ENCODE assay signal across 17 cellular contexts in genomic region chr18:63182247-63182771, GRCh38.
DNase-seq lines count a peak whose midpoint lies in the region; ATAC-seq, FAIRE-seq and TF ChIP-seq lines count a peak whose summit lies in the region.
"Had no signal": no experiment of that assay in that cellular context is flagged by ENCODE, and none has a peak within 500 bp of the region (broad histone marks: within the 10 kb centered on the region; RNA-seq: fewer than 3 reads in every experiment).

No MANE protein-coding gene starts in this region.

- H3K9me3 Mint-ChIP-seq in activated CD4-positive, alpha-beta T cell treated with anti-CD3 and anti-CD28 coated beads, Interleukin-2, amount 10 ng/mL, durations not matched to agents 7 days and 5 days: no peaks in the 10 kb centered on the region
- no peaks in the 10 kb centered on the region for H3K9me3 Mint-ChIP-seq in activated naive CD8-positive, alpha-beta T cell (ENCODE audit: low read depth)

- H3K27me3 Mint-ChIP-seq in activated CD4-positive, alpha-beta T cell treated with anti-CD3 and anti-CD28 coated beads, Interleukin-2, amount 10 ng/mL, durations not matched to agents 7 days and 5 days: no peaks in the 10 kb centered on the region
- H3K27me3 Mint-ChIP-seq in activated naive CD8-positive, alpha-beta T cell: no peaks in the 10 kb centered on the region

- in situ Hi-C loops in GM13976 (cut with MboI; ENCODE audit: low sequenced_read_pairs, unreplicated experiment): no loop called here

- no peak overlapping the region for H3K4me3 ChIP-seq in small intestine (ENCODE audit: low read depth in 1 of 2, low read length in 2 of 2)
- H3K4me3 ChIP-seq: A549, adrenal gland, coronary artery, pancreas had no signal

- no peaks in the 10 kb centered on the region for H3K36me3 ChIP-seq in small intestine (ENCODE audit: control insufficient read depth in 2 of 2, insufficient read depth in 2 of 2, low read length in 2 of 2)
- H3K36me3 ChIP-seq: adrenal gland, pancreas had no signal

- peak overlapping the region; percentile 71 for H3K27ac Mint-ChIP-seq in activated CD4-positive, alpha-beta T cell treated with anti-CD3 and anti-CD28 coated beads, Interleukin-2, amount 10 ng/mL, durations not matched to agents 7 days and 5 days
- peak overlapping the region; percentile 72 for H3K27ac Mint-ChIP-seq in activated naive CD8-positive, alpha-beta T cell

- peaks cover 57% of the 10 kb centered on the region for H3K4me1 Mint-ChIP-seq in activated CD4-positive, alpha-beta T cell treated with anti-CD3 and anti-CD28 coated beads, Interleukin-2, amount 10 ng/mL, durations not matched to agents 7 days and 5 days
- peaks cover 84% of the 10 kb centered on the region for H3K4me1 Mint-ChIP-seq in activated naive CD8-positive, alpha-beta T cell (ENCODE audit: low read depth)

- H3K4me1 ChIP-seq in small intestine (ENCODE audit: control insufficient read depth in 2 of 2, insufficient read depth in 1 of 2, low read depth in 1 of 2, low read length in 1 of 2): peaks cover 12 to 20% of the 10 kb centered on the region in 2 donors
- H3K4me1 ChIP-seq: A549, adrenal gland had no signal

- peaks cover 51% of the 10 kb centered on the region for H3K36me3 Mint-ChIP-seq in activated CD4-positive, alpha-beta T cell treated with anti-CD3 and anti-CD28 coated beads, Interleukin-2, amount 10 ng/mL, durations not matched to agents 7 days and 5 days (ENCODE audit: low read depth)
- H3K36me3 Mint-ChIP-seq in activated naive CD8-positive, alpha-beta T cell: peaks cover 5% of the 10 kb centered on the region

- no peak overlapping the region for H3K4me3 Mint-ChIP-seq in activated CD4-positive, alpha-beta T cell treated with anti-CD3 and anti-CD28 coated beads, Interleukin-2, amount 10 ng/mL, durations not matched to agents 7 days and 5 days
- H3K4me3 Mint-ChIP-seq in activated naive CD8-positive, alpha-beta T cell: no peak overlapping the region

- POLR2A ChIA-PET in activated CD4-positive, alpha-beta T cell treated with anti-CD3 and anti-CD28 coated beads, Interleukin-2, amount 10 ng/mL, durations not matched to agents 7 days and 5 days (lab: Charles Lee): no interaction called here

- no peak for DNase-seq in activated CD4-positive, alpha-beta T cell treated with anti-CD3 and anti-CD28 coated beads, Interleukin-2, amount 10 ng/mL, durations not matched to agents 7 days and 5 days
- no peak for DNase-seq in activated CD4-positive, alpha-beta T cell treated with anti-CD3 and anti-CD28 coated beads for 48 hours
- peak; percentile 64 for DNase-seq in small intestine
- DNase-seq in Ammon's horn (ENCODE audit: low spot score): no peak
- DNase-seq in GM13976 (ENCODE audit: low spot score): no peak
- DNase-seq in middle frontal gyrus (ENCODE audit: extremely low spot score, low spot score): no peak
- DNase-seq: activated CD8-positive, alpha-beta memory T cell treated with anti-CD3 and anti-CD28 coated beads for 24 hours; adrenal gland; GOT3; NCI-H2081; pancreas; PC-3; stimulated activated CD8-positive, alpha-beta memory T cell treated with anti-CD3 and anti-CD28 coated beads, Interleukin-4, amount 100 ng/mL, for 48 hours had no signal

- peak; percentile 27 for ATAC-seq in HG02610 (IDR thresholded peaks at IDR 0.05; ENCODE audit: unreplicated experiment)
- ATAC-seq: A549, pancreas, PC-3 had no signal

- no peaks in the 10 kb centered on the region for H3K27me3 ChIP-seq in small intestine (ENCODE audit: control insufficient read depth in 2 of 2, insufficient read depth in 2 of 2, low read length in 2 of 2)
- H3K27me3 ChIP-seq: adrenal gland, pancreas had no signal

- no peak for TF ChIP-seq CTCF in GM13976 (IDR thresholded peaks at IDR 0.05; ENCODE audit: borderline replicate concordance, control extremely low read depth, extremely low read depth, insufficient read depth, missing control alignments)

- CTCF ChIA-PET in activated CD4-positive, alpha-beta T cell treated with anti-CD3 and anti-CD28 coated beads, Interleukin-2, amount 10 ng/mL, durations not matched to agents 7 days and 5 days (lab: Charles Lee): interaction anchor here (1.9 to 2.5 kb wide), 2 partner anchors 9 to 22 kb away, joined by 5 to 8 read pairs; no protein-coding TSS in a partner anchor

- no peaks in the 10 kb centered on the region for H3K9me3 ChIP-seq in small intestine (ENCODE audit: control insufficient read depth, low read depth)
- H3K9me3 ChIP-seq: A549, adrenal gland, pancreas had no signal

- 21 to 52% (median 40%) methylated on average over 5 of the region's 5 CpGs for WGBS in small intestine, 3 donors

- FAIRE-seq in small intestine (lab: Jason Lieb, UNC): no peak
- FAIRE-seq: A549, pancreas had no signal

- H3K27ac ChIP-seq in small intestine (ENCODE audit: low read depth in 1 of 2, low read length in 1 of 2): peak overlapping the region; percentile 44 to 85
- H3K27ac ChIP-seq: A549, adrenal gland, coronary artery, pancreas had no signal
